ENCODE assay signal across 9 cellular contexts in genomic region chr5:180274695-180275094, GRCh38.
"Had no signal": no experiment of that assay in that cellular context is flagged by ENCODE, and none has a peak within 500 bp of the region (broad histone marks: within the 10 kb centered on the region; RNA-seq: fewer than 3 reads in every experiment).

No MANE protein-coding gene starts in this region.

- H2AFZ ChIP-seq: GM23248, GM23338 had no signal

- H3K4me3 ChIP-seq: GM23248, GM23338, HAP-1 had no signal

- H3K9ac ChIP-seq: GM23248 had no signal

- H3K4me1 ChIP-seq: HAP-1 had no signal

- DNase-seq: GM23248, GOT3, H7, H9, HCEC 1CT, HFFc6 had no signal

- H3K4me2 ChIP-seq: GM23338 had no signal

- H3K27ac ChIP-seq: GM23248 had no signal

- ATAC-seq: GM23338, HCT116 had no signal
